1 cellular context compared by ENCODE assay signal in the genomic region with DNA sequence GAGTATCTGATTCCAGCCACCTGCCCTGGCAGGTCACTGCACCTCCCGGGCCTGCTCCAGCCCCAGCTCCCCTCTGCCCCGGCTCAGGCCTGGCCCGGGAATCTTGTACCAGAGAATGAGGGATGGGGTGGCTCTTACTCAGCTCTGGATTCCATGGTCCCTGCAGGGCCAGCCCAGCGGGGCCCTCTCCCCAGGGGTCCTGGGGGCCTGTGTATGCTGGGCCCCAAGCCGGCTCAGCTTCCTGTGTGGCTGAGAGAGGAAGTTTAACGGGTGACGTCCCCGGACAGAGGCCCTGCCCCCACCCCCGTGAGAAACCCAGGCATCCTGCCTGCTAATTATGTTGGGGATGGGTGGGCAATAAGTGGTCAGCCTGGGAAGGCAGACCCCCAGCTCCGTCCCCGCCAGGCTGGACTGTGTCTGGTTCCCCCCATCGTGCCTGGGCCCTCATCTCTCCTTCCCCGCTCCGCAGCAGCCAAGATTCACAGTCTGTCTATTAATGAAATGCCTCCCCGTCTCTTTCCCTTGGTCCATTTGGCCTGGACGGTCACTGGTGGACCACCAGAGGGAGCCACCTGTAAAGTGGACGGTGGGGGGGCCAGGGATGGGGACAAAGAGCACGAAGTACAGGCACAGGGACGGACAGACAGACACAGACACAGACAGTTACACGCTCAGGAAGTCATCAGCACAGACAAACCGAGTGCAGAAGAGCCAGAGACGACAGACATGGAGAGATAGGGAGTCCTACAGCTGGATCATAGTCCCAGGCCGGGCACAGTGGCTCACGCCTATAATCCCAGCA.
A peak's percentile ranks its signal among the peaks of the same experiment; 100 is the strongest.
TF ChIP-seq lines count a peak whose summit lies in the region.

A gene with protein sequence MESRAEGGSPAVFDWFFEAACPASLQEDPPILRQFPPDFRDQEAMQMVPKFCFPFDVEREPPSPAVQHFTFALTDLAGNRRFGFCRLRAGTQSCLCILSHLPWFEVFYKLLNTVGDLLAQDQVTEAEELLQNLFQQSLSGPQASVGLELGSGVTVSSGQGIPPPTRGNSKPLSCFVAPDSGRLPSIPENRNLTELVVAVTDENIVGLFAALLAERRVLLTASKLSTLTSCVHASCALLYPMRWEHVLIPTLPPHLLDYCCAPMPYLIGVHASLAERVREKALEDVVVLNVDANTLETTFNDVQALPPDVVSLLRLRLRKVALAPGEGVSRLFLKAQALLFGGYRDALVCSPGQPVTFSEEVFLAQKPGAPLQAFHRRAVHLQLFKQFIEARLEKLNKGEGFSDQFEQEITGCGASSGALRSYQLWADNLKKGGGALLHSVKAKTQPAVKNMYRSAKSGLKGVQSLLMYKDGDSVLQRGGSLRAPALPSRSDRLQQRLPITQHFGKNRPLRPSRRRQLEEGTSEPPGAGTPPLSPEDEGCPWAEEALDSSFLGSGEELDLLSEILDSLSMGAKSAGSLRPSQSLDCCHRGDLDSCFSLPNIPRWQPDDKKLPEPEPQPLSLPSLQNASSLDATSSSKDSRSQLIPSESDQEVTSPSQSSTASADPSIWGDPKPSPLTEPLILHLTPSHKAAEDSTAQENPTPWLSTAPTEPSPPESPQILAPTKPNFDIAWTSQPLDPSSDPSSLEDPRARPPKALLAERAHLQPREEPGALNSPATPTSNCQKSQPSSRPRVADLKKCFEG (minus strand): TSS at position 247 of the 802 bp plus-strand sequence. CDS start 92 bp downstream, at position 155.

TF ChIP-seq in HepG2, 621 proteins besides CTCF, POLR2A, EP300 and RAD21 (continued from another document and continues in another):
- TF ChIP-seq, protein P1, sequence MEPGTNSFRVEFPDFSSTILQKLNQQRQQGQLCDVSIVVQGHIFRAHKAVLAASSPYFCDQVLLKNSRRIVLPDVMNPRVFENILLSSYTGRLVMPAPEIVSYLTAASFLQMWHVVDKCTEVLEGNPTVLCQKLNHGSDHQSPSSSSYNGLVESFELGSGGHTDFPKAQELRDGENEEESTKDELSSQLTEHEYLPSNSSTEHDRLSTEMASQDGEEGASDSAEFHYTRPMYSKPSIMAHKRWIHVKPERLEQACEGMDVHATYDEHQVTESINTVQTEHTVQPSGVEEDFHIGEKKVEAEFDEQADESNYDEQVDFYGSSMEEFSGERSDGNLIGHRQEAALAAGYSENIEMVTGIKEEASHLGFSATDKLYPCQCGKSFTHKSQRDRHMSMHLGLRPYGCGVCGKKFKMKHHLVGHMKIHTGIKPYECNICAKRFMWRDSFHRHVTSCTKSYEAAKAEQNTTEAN (CRISPR knock-in tag; conservative IDR thresholded peaks at IDR 0.05), result no peak
- no peak for TF ChIP-seq TMF1 (CRISPR knock-in tag; IDR thresholded peaks at IDR 0.05; ENCODE audit: low read depth)
- no peak for TF ChIP-seq ZSCAN22 (CRISPR knock-in tag; IDR thresholded peaks at IDR 0.05)
- no peak for TF ChIP-seq ZNF773 (CRISPR knock-in tag; IDR thresholded peaks at IDR 0.05; ENCODE audit: borderline replicate concordance)
- TF ChIP-seq EHMT2 (IDR thresholded peaks at IDR 0.05; ENCODE audit: borderline replicate concordance, low read depth, low read length), result no peak
- TF ChIP-seq ZNF672 (CRISPR knock-in tag; IDR thresholded peaks at IDR 0.05), result no peak
- TF ChIP-seq CBX1 (IDR thresholded peaks at IDR 0.05; ENCODE audit: low read depth), result no peak
- TF ChIP-seq, protein P2, sequence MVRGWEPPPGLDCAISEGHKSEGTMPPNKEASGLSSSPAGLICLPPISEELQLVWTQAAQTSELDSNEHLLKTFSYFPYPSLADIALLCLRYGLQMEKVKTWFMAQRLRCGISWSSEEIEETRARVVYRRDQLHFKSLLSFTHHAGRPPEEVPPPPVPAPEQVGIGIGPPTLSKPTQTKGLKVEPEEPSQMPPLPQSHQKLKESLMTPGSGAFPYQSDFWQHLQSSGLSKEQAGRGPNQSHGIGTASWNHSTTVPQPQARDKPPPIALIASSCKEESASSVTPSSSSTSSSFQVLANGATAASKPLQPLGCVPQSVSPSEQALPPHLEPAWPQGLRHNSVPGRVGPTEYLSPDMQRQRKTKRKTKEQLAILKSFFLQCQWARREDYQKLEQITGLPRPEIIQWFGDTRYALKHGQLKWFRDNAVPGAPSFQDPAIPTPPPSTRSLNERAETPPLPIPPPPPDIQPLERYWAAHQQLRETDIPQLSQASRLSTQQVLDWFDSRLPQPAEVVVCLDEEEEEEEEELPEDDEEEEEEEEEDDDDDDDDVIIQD (CRISPR knock-in tag; IDR thresholded peaks at IDR 0.05; ENCODE audit: low read depth), result no peak
- no peak for TF ChIP-seq ERF (CRISPR knock-in tag; IDR thresholded peaks at IDR 0.05)
- no peak for TF ChIP-seq PRMT3 (CRISPR knock-in tag; IDR thresholded peaks at IDR 0.05; ENCODE audit: borderline replicate concordance, low read depth)
- TF ChIP-seq ZNF446 (CRISPR knock-in tag; IDR thresholded peaks at IDR 0.05), result no peak
- TF ChIP-seq, protein P3, sequence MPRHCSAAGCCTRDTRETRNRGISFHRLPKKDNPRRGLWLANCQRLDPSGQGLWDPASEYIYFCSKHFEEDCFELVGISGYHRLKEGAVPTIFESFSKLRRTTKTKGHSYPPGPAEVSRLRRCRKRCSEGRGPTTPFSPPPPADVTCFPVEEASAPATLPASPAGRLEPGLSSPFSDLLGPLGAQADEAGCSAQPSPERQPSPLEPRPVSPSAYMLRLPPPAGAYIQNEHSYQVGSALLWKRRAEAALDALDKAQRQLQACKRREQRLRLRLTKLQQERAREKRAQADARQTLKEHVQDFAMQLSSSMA (CRISPR knock-in tag; IDR thresholded peaks at IDR 0.05), result no peak
- TF ChIP-seq MBNL3 (CRISPR knock-in tag; conservative IDR thresholded peaks at IDR 0.05), result no peak
- TF ChIP-seq MTF1 (CRISPR knock-in tag; IDR thresholded peaks at IDR 0.05), result no peak
- TF ChIP-seq LCORL (IDR thresholded peaks at IDR 0.05), result no peak
- no peak for TF ChIP-seq LCORL (CRISPR knock-in tag; IDR thresholded peaks at IDR 0.05)
- TF ChIP-seq, protein P4, sequence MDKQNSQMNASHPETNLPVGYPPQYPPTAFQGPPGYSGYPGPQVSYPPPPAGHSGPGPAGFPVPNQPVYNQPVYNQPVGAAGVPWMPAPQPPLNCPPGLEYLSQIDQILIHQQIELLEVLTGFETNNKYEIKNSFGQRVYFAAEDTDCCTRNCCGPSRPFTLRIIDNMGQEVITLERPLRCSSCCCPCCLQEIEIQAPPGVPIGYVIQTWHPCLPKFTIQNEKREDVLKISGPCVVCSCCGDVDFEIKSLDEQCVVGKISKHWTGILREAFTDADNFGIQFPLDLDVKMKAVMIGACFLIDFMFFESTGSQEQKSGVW (CRISPR knock-in tag; IDR thresholded peaks at IDR 0.05; ENCODE audit: borderline replicate concordance), result no peak
- no peak for TF ChIP-seq CREB1 (IDR thresholded peaks at IDR 0.05)
- no peak for TF ChIP-seq CREB1 (CRISPR knock-in tag; IDR thresholded peaks at IDR 0.05)
- TF ChIP-seq, protein P5, sequence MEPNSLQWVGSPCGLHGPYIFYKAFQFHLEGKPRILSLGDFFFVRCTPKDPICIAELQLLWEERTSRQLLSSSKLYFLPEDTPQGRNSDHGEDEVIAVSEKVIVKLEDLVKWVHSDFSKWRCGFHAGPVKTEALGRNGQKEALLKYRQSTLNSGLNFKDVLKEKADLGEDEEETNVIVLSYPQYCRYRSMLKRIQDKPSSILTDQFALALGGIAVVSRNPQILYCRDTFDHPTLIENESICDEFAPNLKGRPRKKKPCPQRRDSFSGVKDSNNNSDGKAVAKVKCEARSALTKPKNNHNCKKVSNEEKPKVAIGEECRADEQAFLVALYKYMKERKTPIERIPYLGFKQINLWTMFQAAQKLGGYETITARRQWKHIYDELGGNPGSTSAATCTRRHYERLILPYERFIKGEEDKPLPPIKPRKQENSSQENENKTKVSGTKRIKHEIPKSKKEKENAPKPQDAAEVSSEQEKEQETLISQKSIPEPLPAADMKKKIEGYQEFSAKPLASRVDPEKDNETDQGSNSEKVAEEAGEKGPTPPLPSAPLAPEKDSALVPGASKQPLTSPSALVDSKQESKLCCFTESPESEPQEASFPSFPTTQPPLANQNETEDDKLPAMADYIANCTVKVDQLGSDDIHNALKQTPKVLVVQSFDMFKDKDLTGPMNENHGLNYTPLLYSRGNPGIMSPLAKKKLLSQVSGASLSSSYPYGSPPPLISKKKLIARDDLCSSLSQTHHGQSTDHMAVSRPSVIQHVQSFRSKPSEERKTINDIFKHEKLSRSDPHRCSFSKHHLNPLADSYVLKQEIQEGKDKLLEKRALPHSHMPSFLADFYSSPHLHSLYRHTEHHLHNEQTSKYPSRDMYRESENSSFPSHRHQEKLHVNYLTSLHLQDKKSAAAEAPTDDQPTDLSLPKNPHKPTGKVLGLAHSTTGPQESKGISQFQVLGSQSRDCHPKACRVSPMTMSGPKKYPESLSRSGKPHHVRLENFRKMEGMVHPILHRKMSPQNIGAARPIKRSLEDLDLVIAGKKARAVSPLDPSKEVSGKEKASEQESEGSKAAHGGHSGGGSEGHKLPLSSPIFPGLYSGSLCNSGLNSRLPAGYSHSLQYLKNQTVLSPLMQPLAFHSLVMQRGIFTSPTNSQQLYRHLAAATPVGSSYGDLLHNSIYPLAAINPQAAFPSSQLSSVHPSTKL (CRISPR knock-in tag; IDR thresholded peaks at IDR 0.05), result no peak
- TF ChIP-seq, protein P6, sequence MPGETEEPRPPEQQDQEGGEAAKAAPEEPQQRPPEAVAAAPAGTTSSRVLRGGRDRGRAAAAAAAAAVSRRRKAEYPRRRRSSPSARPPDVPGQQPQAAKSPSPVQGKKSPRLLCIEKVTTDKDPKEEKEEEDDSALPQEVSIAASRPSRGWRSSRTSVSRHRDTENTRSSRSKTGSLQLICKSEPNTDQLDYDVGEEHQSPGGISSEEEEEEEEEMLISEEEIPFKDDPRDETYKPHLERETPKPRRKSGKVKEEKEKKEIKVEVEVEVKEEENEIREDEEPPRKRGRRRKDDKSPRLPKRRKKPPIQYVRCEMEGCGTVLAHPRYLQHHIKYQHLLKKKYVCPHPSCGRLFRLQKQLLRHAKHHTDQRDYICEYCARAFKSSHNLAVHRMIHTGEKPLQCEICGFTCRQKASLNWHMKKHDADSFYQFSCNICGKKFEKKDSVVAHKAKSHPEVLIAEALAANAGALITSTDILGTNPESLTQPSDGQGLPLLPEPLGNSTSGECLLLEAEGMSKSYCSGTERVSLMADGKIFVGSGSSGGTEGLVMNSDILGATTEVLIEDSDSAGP (CRISPR knock-in tag; IDR thresholded peaks at IDR 0.05; ENCODE audit: borderline replicate concordance), result peak; percentile 12; the same call in 1 of the 2 replicates
- TF ChIP-seq XRCC5 (optimal IDR thresholded peaks at IDR 0.05; ENCODE audit: low read length), result peak; percentile 93
- TF ChIP-seq MED13 (CRISPR knock-in tag; IDR thresholded peaks at IDR 0.05), result no peak
- TF ChIP-seq GATAD2A (CRISPR knock-in tag; IDR thresholded peaks at IDR 0.05), result peak; percentile 69
- no peak for TF ChIP-seq ZNF746 (CRISPR knock-in tag; IDR thresholded peaks at IDR 0.05)
- TF ChIP-seq NKX3-1 (CRISPR knock-in tag; IDR thresholded peaks at IDR 0.05), result no peak
- TF ChIP-seq SIN3B (IDR thresholded peaks at IDR 0.05; ENCODE audit: low read length), result no peak
- TF ChIP-seq ZSCAN12 (CRISPR knock-in tag; IDR thresholded peaks at IDR 0.05), result no peak
- TF ChIP-seq ZKSCAN1 (IDR thresholded peaks at IDR 0.05; ENCODE audit: low read length), result no peak
- TF ChIP-seq, protein P7, sequence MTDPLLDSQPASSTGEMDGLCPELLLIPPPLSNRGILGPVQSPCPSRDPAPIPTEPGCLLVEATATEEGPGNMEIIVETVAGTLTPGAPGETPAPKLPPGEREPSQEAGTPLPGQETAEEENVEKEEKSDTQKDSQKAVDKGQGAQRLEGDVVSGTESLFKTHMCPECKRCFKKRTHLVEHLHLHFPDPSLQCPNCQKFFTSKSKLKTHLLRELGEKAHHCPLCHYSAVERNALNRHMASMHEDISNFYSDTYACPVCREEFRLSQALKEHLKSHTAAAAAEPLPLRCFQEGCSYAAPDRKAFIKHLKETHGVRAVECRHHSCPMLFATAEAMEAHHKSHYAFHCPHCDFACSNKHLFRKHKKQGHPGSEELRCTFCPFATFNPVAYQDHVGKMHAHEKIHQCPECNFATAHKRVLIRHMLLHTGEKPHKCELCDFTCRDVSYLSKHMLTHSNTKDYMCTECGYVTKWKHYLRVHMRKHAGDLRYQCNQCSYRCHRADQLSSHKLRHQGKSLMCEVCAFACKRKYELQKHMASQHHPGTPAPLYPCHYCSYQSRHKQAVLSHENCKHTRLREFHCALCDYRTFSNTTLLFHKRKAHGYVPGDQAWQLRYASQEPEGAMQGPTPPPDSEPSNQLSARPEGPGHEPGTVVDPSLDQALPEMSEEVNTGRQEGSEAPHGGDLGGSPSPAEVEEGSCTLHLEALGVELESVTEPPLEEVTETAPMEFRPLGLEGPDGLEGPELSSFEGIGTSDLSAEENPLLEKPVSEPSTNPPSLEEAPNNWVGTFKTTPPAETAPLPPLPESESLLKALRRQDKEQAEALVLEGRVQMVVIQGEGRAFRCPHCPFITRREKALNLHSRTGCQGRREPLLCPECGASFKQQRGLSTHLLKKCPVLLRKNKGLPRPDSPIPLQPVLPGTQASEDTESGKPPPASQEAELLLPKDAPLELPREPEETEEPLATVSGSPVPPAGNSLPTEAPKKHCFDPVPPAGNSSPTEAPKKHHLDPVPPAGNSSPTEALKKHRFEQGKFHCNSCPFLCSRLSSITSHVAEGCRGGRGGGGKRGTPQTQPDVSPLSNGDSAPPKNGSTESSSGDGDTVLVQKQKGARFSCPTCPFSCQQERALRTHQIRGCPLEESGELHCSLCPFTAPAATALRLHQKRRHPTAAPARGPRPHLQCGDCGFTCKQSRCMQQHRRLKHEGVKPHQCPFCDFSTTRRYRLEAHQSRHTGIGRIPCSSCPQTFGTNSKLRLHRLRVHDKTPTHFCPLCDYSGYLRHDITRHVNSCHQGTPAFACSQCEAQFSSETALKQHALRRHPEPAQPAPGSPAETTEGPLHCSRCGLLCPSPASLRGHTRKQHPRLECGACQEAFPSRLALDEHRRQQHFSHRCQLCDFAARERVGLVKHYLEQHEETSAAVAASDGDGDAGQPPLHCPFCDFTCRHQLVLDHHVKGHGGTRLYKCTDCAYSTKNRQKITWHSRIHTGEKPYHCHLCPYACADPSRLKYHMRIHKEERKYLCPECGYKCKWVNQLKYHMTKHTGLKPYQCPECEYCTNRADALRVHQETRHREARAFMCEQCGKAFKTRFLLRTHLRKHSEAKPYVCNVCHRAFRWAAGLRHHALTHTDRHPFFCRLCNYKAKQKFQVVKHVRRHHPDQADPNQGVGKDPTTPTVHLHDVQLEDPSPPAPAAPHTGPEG (CRISPR knock-in tag; IDR thresholded peaks at IDR 0.05), result peak; percentile 78; the same call in 1 of the 2 replicates
- TF ChIP-seq, protein P8, sequence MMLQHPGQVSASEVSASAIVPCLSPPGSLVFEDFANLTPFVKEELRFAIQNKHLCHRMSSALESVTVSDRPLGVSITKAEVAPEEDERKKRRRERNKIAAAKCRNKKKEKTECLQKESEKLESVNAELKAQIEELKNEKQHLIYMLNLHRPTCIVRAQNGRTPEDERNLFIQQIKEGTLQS (CRISPR knock-in tag; IDR thresholded peaks at IDR 0.05), result no peak
- TF ChIP-seq, protein P9, sequence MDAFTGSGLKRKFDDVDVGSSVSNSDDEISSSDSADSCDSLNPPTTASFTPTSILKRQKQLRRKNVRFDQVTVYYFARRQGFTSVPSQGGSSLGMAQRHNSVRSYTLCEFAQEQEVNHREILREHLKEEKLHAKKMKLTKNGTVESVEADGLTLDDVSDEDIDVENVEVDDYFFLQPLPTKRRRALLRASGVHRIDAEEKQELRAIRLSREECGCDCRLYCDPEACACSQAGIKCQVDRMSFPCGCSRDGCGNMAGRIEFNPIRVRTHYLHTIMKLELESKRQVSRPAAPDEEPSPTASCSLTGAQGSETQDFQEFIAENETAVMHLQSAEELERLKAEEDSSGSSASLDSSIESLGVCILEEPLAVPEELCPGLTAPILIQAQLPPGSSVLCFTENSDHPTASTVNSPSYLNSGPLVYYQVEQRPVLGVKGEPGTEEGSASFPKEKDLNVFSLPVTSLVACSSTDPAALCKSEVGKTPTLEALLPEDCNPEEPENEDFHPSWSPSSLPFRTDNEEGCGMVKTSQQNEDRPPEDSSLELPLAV (CRISPR knock-in tag; conservative IDR thresholded peaks at IDR 0.05; ENCODE audit: low read depth), result no peak
- 0 out of 2 replicates have a peak, but pooled peaks have one; percentile 32 for TF ChIP-seq SALL2 (CRISPR knock-in tag; IDR thresholded peaks at IDR 0.05)
